1 cellular context compared by ENCODE assay signal in genomic region chr4:153246446-153247115, GRCh38.
TF ChIP-seq lines count a peak whose summit lies in the region.

No MANE protein-coding gene starts in this region.

TF ChIP-seq in HepG2, 621 proteins besides CTCF, POLR2A, EP300 and RAD21 (continued from another document):
- TF ChIP-seq HOMEZ (CRISPR knock-in tag; IDR thresholded peaks at IDR 0.05; ENCODE audit: low read depth) (no peak), ZNF790 (CRISPR knock-in tag; IDR thresholded peaks at IDR 0.05; ENCODE audit: borderline replicate concordance) (no peak)
